ENCODE assay signal across 26 cellular contexts in genomic region chr2:176687944-176688343, GRCh38.
"Had no signal": no experiment of that assay in that cellular context is flagged by ENCODE, and none has a peak within 500 bp of the region (broad histone marks: within the 10 kb centered on the region; RNA-seq: fewer than 3 reads in every experiment).

No MANE protein-coding gene starts in this region.

- ATAC-seq: activated naive CD4-positive, alpha-beta T cell treated with anti-CD3 and anti-CD28 coated beads, Interleukin-2, amount 50 U/mL, for 72 hours; activated naive CD8-positive, alpha-beta T cell treated with anti-CD3 and anti-CD28 coated beads, Interleukin-2, amount 50 U/mL, for 24 hours; activated T-cell treated with anti-CD3 and anti-CD28 coated beads, Interleukin-2, amount 50 U/mL, for 4 hours; K562; PC-3; T-helper 17 cell had no signal

- H3K4me3 ChIP-seq: K562 had no signal

- FAIRE-seq: astrocyte, K562, RCC 7860 had no signal

- DNase-seq: activated B cell treated with CpG ODN at 0.5 μM for 24 hours; activated CD4-positive, alpha-beta memory T cell treated with anti-CD3 and anti-CD28 coated beads for 36 hours; activated CD4-positive, alpha-beta T cell treated with anti-CD3 and anti-CD28 coated beads for 1 hour; activated CD4-positive, alpha-beta T cell treated with anti-CD3 and anti-CD28 coated beads, Interleukin-2, amount 10 ng/mL, durations not matched to agents 24 days and 14 days; activated CD8-positive, alpha-beta memory T cell treated with anti-CD3 and anti-CD28 coated beads for 24 hours; activated effector memory CD4-positive, alpha-beta T cell treated with anti-CD3 and anti-CD28 coated beads, Interleukin-2, amount 50 U/mL, for 16 hours; activated naive CD4-positive, alpha-beta T cell treated with Interleukin-2 at 50 U/mL for 16 hours; activated naive CD8-positive, alpha-beta T cell treated with anti-CD3 and anti-CD28 coated beads, Interleukin-2, amount 50 U/mL, for 24 hours; activated T-cell treated with anti-CD3 and anti-CD28 coated beads, Interleukin-2, amount 50 U/mL, for 4 hours; amygdala; cerebellar nuclear complex; Kasumi-1; NCI-H1105 treated with DMSO at 0.1 percent for 48 hours; NCI-H1436 treated with DMSO at 0.1 percent for 48 hours; NCI-H2107; NCI-H2171 treated with DMSO at 0.1 percent for 48 hours; NCI-H226; NCI-H526; PC-3; SIG-M5; T-helper 17 cell; T-helper 9 cell had no signal
